In the genomic region with DNA sequence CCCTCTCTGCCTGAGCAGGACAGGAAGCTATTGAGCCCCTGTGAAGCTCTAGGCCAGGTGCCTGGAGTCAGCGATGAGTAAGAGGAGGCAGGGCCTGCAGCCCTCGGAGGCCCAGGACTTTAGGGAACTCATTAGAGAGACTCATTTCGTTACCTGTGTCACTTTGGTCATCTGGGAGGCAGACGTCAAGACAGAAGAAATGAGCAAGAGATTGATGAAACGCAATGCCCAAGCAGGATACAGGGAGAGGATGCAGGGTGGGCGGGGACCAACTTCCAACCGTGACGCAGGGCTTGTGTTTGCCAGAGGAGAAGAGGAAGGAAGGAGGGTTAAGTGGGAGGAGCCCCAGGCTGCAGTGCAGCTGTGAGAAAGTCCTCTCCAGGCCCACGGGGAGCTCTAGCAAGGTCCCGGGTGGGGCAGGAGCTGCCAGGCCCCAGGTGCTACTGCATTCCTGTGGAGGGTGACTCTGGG, we compare ENCODE assay signal across 8 cellular contexts. TPM values are rescaled to one million over a fixed set of nuclear protein-coding genes. Genes with fewer than 3 reads are reported as not detected.
DNase-seq lines count a peak whose midpoint lies in the region; ATAC-seq lines count a peak whose summit lies in the region.

No MANE protein-coding gene starts in this region.

- no peaks in the 10 kb centered on the region for H3K27me3 Mint-ChIP-seq in activated T-cell treated with anti-CD3 and anti-CD28 coated beads, Interleukin-2, amount 50 U/mL, for 72 hours (ENCODE audit: low read depth)

- peaks cover 52% of the 10 kb centered on the region for H3K4me1 Mint-ChIP-seq in activated T-cell treated with anti-CD3 and anti-CD28 coated beads, Interleukin-2, amount 50 U/mL, for 72 hours (ENCODE audit: low read depth)

- peak overlapping the region; percentile 14 for H3K27ac Mint-ChIP-seq in activated T-cell treated with anti-CD3 and anti-CD28 coated beads, Interleukin-2, amount 50 U/mL, for 72 hours

- H3K36me3 Mint-ChIP-seq in activated T-cell treated with anti-CD3 and anti-CD28 coated beads, Interleukin-2, amount 50 U/mL, for 72 hours (ENCODE audit: insufficient read depth in 2 of 2): no peaks in the 10 kb centered on the region

- peak overlapping the region; percentile 58 to 76 for H3K4me3 Mint-ChIP-seq in activated T-cell treated with anti-CD3 and anti-CD28 coated beads, Interleukin-2, amount 50 U/mL, for 72 hours

- H3K27me3 ChIP-seq in skeletal muscle satellite cell (ENCODE audit: control insufficient read depth, insufficient read depth, low read length): no peaks in the 10 kb centered on the region

- H3K4me3 ChIP-seq in skeletal muscle satellite cell (ENCODE audit: low read length): no peak overlapping the region

- H3K9ac ChIP-seq in skeletal muscle satellite cell (ENCODE audit: low read depth, low read length): no peak overlapping the region

- peaks cover 0 to 1% of the 10 kb centered on the region in 2 donors for H3K9me3 Mint-ChIP-seq in activated T-cell treated with anti-CD3 and anti-CD28 coated beads, Interleukin-2, amount 50 U/mL, for 72 hours

- H3K4me1 ChIP-seq in skeletal muscle satellite cell (ENCODE audit: control insufficient read depth, insufficient read depth, low read length): peaks cover 13% of the 10 kb centered on the region

- ATAC-seq in GM19395 (IDR thresholded peaks at IDR 0.05; ENCODE audit: unreplicated experiment): peak; percentile 62
- peak; percentile 82 to 91 for ATAC-seq in activated T-cell treated with anti-CD3 and anti-CD28 coated beads, Interleukin-2, amount 50 U/mL, for 72 hours (replicated peaks in 1 of 2)

- DNase-seq in AG08395 (ENCODE audit: low spot score) (peak; percentile 66), NCI-H510A treated with DMSO at 0.1 percent for 48 hours (lab: John Stamatoyannopoulos, UW) (peak; percentile 82), glomerular visceral epithelial cell (ENCODE audit: extremely low spot score) (peak; percentile 48), NCI-H446 treated with DMSO at 0.1 percent for 48 hours (lab: John Stamatoyannopoulos, UW) (no peak), COLO829 (ENCODE audit: low spot score) (no peak)
- peak; percentile 60 to 61 for DNase-seq in activated T-cell treated with anti-CD3 and anti-CD28 coated beads, Interleukin-2, amount 50 U/mL, for 72 hours

- H3K9me3 ChIP-seq in skeletal muscle satellite cell (replicated peaks; ENCODE audit: low read length): no peaks in the 10 kb centered on the region

- peak overlapping the region; percentile 10 for H3K4me2 ChIP-seq in skeletal muscle satellite cell (ENCODE audit: low read length)

- no peaks in the 10 kb centered on the region for H3K36me3 ChIP-seq in skeletal muscle satellite cell (ENCODE audit: insufficient read depth, low read length)

RNA-seq across cellular contexts. Expression of a gene that starts 26.4 kb away (rescaled TPM):
- 10 to 100 TPM; 37.0 to 46.6 TPM for total RNA-seq in activated T-cell treated with anti-CD3 and anti-CD28 coated beads, Interleukin-2, amount 50 U/mL, for 72 hours
- 22.3 and 25.1 TPM in 2 replicates for total RNA-seq in skeletal muscle satellite cell (2012; rRNA removed)

Comparison
In these comparisons a context has a peak if more than half of its experiments do, and no peak if none do; other contexts are left out.
1. DNase-seq: peak in AG08395 (single experiment), NCI-H510A treated with DMSO at 0.1 percent for 48 hours (single experiment), activated T-cell treated with anti-CD3 and anti-CD28 coated beads, Interleukin-2, amount 50 U/mL, for 72 hours (2 of 2) and glomerular visceral epithelial cell (single experiment); none in NCI-H446 treated with DMSO at 0.1 percent for 48 hours (single experiment) and COLO829 (single experiment).